Comparison of ENCODE assay signal across 15 cellular contexts in genomic region chr15:51724673-51725072, GRCh38. TPM values are rescaled to one million over a fixed set of nuclear protein-coding genes. Genes with fewer than 3 reads are reported as not detected.
A peak's percentile ranks its signal among the peaks of the same experiment; 100 is the strongest.
DNase-seq lines count a peak whose midpoint lies in the region; ATAC-seq and TF ChIP-seq lines count a peak whose summit lies in the region.
"Had no signal": no experiment of that assay in that cellular context is flagged by ENCODE, and none has a peak within 500 bp of the region (broad histone marks: within the 10 kb centered on the region; RNA-seq: fewer than 3 reads in every experiment).

No MANE protein-coding gene starts in this region.

- TF ChIP-seq POLR2A in sigmoid colon (IDR thresholded peaks at IDR 0.05), result no peak

- DNase-seq in H7, result peak; percentile 24
- DNase-seq in sigmoid colon, result no peak
- no peak for DNase-seq in NCI-H345 (lab: John Stamatoyannopoulos, UW)
- DNase-seq: activated CD4-positive, alpha-beta T cell treated with anti-CD3 and anti-CD28 coated beads for 1 hour; heart left ventricle; NCI-H524; stimulated activated CD4-positive, alpha-beta T cell treated with anti-CD3 and anti-CD28 coated beads, Interleukin-4, amount 100 ng/mL, for 24 hours; stimulated activated naive CD4-positive, alpha-beta T cell; SW 1271 had no signal

- intact Hi-C loops in dendritic cell treated with granulocyte-macrophage colony-stimulating factor and Interleukin-4, amounts not matched to agents 40 ng/mL and 50 ng/mL, for 4 days (cut with micrococcal nuclease), result no loop called here
- intact Hi-C loops in sigmoid colon (cut with DNase I), result no loop called here

- no peak for ATAC-seq in HG02798 (IDR thresholded peaks at IDR 0.05; ENCODE audit: poor library complexity, unreplicated experiment)

- no peaks in the 10 kb centered on the region for H3K9me3 ChIP-seq in sigmoid colon
- H3K9me3 ChIP-seq: heart left ventricle, right atrium auricular region had no signal

- peak overlapping the region; percentile 65 for H3K4me3 Mint-ChIP-seq in dendritic cell treated with granulocyte-macrophage colony-stimulating factor and Interleukin-4, amounts not matched to agents 40 ng/mL and 50 ng/mL, for 4 days
- H3K4me3 Mint-ChIP-seq: neural crest cell had no signal

- H3K4me3 ChIP-seq in H7 (ENCODE audit: insufficient read depth, low read depth, low read length) (no peak overlapping the region), sigmoid colon (no peak overlapping the region)
- H3K4me3 ChIP-seq: heart left ventricle, right atrium auricular region had no signal

- peak overlapping the region; percentile 66 for H3K27ac Mint-ChIP-seq in dendritic cell treated with granulocyte-macrophage colony-stimulating factor and Interleukin-4, amounts not matched to agents 40 ng/mL and 50 ng/mL, for 4 days

- TF ChIP-seq CTCF in sigmoid colon (IDR thresholded peaks at IDR 0.05), result no peak

- peaks cover 40% of the 10 kb centered on the region for H3K36me3 Mint-ChIP-seq in dendritic cell treated with granulocyte-macrophage colony-stimulating factor and Interleukin-4, amounts not matched to agents 40 ng/mL and 50 ng/mL, for 4 days (ENCODE audit: low read depth)

- H3K9me3 Mint-ChIP-seq in dendritic cell treated with granulocyte-macrophage colony-stimulating factor and Interleukin-4, amounts not matched to agents 40 ng/mL and 50 ng/mL, for 4 days, result peaks cover 6% of the 10 kb centered on the region
- H3K9me3 Mint-ChIP-seq: neural crest cell had no signal

- WGBS in sigmoid colon, 2 donors, result 42 to 78% methylated on average over 1 of the region's 1 CpG

- H3K36me3 ChIP-seq in H7 (replicated peaks; ENCODE audit: control insufficient read depth, insufficient read depth, low read length) (no peaks in the 10 kb centered on the region), sigmoid colon (peaks cover 0 to 12% (median 0%) of the 10 kb centered on the region in 4 donors)
- H3K36me3 ChIP-seq: right atrium auricular region had no signal

- TF ChIP-seq EP300 in sigmoid colon (IDR thresholded peaks at IDR 0.05), result no peak

- peaks cover 43% of the 10 kb centered on the region for H3K4me1 Mint-ChIP-seq in dendritic cell treated with granulocyte-macrophage colony-stimulating factor and Interleukin-4, amounts not matched to agents 40 ng/mL and 50 ng/mL, for 4 days (ENCODE audit: low read depth)

- H3K4me1 ChIP-seq in sigmoid colon, result peaks cover 0 to 59% (median 46%) of the 10 kb centered on the region in 4 donors

- H3K27me3 ChIP-seq in H7 (ENCODE audit: control insufficient read depth, insufficient read depth, low read length) (no peaks in the 10 kb centered on the region), sigmoid colon (no peaks in the 10 kb centered on the region)
- H3K27me3 ChIP-seq: heart left ventricle, right atrium auricular region had no signal

- no peaks in the 10 kb centered on the region for H3K27me3 Mint-ChIP-seq in dendritic cell treated with granulocyte-macrophage colony-stimulating factor and Interleukin-4, amounts not matched to agents 40 ng/mL and 50 ng/mL, for 4 days

- peak overlapping the region in 3 of 4 donors; percentile 43 to 78 (median 74) for H3K27ac ChIP-seq in sigmoid colon
- H3K27ac ChIP-seq: right atrium auricular region had no signal

RNA-seq across cellular contexts. Expression of gene LYSMD2, which starts 12.8 kb away (rescaled TPM):
- 1.2 and 1.5 TPM in 2 replicates for total RNA-seq in H7 (2014; rRNA removed; shearing (Covaris generic))
- total RNA-seq in sigmoid colon, result 10 to 100 TPM; 15.3 to 28.5 (median 20.3) TPM
- polyA plus RNA-seq in sigmoid colon, result 10 to 100 TPM in 1 of 3 donors, 1 to 10 TPM in 2; 6.7 to 15.8 (median 8.4) TPM
- total RNA-seq: G401 had no signal

RNA-seq across cellular contexts. Expression of gene TMOD2, which starts 26.7 kb away (rescaled TPM):
- 1.2 and 1.3 TPM in 2 replicates for total RNA-seq in H7 (2014; rRNA removed; shearing (Covaris generic))
- 10 to 100 TPM; 18.1 to 32.5 (median 22.7) TPM for total RNA-seq in sigmoid colon
- 1 to 10 TPM; 1.4 to 4.8 (median 2.7) TPM for polyA plus RNA-seq in sigmoid colon

RNA-seq across cellular contexts. Expression of gene SCG3, which starts 43.4 kb away (rescaled TPM):
- total RNA-seq in H7 (2014; rRNA removed; shearing (Covaris generic)), result 8.9 and 19.0 TPM in 2 replicates
- total RNA-seq in sigmoid colon, result 1 to 10 TPM; 1.1 to 2.1 (median 1.9) TPM
- polyA plus RNA-seq in sigmoid colon, result 1 to 10 TPM in 1 of 3 donors, under 1 TPM in 2; under 0.01 to 1.2 (median 0.23) TPM
- total RNA-seq: chondrocyte, G401, right atrium auricular region had no signal
